In genomic region chr9:34457266-34458012, GRCh38 we compare ENCODE assay signal across 8 cellular contexts. TPM values are rescaled to one million over a fixed set of nuclear protein-coding genes. Genes with fewer than 3 reads are reported as not detected.
DNase-seq lines count a peak whose midpoint lies in the region; ATAC-seq and FAIRE-seq lines count a peak whose summit lies in the region.

No MANE protein-coding gene starts in this region.

- peak overlapping the region; percentile 72 to 88 (median 82) for H3K9ac ChIP-seq in BLaER1 treated with 17β-estradiol and CSF1 and Interleukin-3, amounts not matched to agents 10 nM and 100 nM

- peak overlapping the region; percentile 75 for H3K27ac Mint-ChIP-seq in T-helper 1 cell treated with Interleukin-12 subunit alpha and Interleukin-12 subunit beta and Interleukin-4 antibody, amounts not matched to agents 30 μg/mL and 1 μg/mL, for 36 hours
- peak overlapping the region; percentile 75 for H3K27ac Mint-ChIP-seq in dendritic cell treated with granulocyte-macrophage colony-stimulating factor and Interleukin-4, amounts not matched to agents 40 ng/mL and 50 ng/mL, for 4 days

- H3K27me3 Mint-ChIP-seq in T-helper 1 cell treated with Interleukin-12 subunit alpha and Interleukin-12 subunit beta and Interleukin-4 antibody, amounts not matched to agents 30 μg/mL and 1 μg/mL, for 36 hours (ENCODE audit: low read depth) = peaks cover 21% of the 10 kb centered on the region
- H3K27me3 Mint-ChIP-seq in dendritic cell treated with granulocyte-macrophage colony-stimulating factor and Interleukin-4, amounts not matched to agents 40 ng/mL and 50 ng/mL, for 4 days = peaks cover 32% of the 10 kb centered on the region

- no peaks in the 10 kb centered on the region for H3K36me3 Mint-ChIP-seq in T-helper 1 cell treated with Interleukin-12 subunit alpha and Interleukin-12 subunit beta and Interleukin-4 antibody, amounts not matched to agents 30 μg/mL and 1 μg/mL, for 36 hours (ENCODE audit: low read depth)
- peaks cover 7% of the 10 kb centered on the region for H3K36me3 Mint-ChIP-seq in dendritic cell treated with granulocyte-macrophage colony-stimulating factor and Interleukin-4, amounts not matched to agents 40 ng/mL and 50 ng/mL, for 4 days (ENCODE audit: low read depth)

- peaks cover 50 to 73% (median 62%) of the 10 kb centered on the region in 10 experiments for H3K4me1 ChIP-seq in BLaER1 treated with 17β-estradiol and CSF1 and Interleukin-3, amounts not matched to agents 10 nM and 100 nM
- peaks cover 0 to 6% of the 10 kb centered on the region in 2 donors for H3K4me1 ChIP-seq in small intestine (ENCODE audit: control insufficient read depth in 2 of 2, insufficient read depth in 1 of 2, low read depth in 1 of 2, low read length in 1 of 2)

- H3K36me3 ChIP-seq in BLaER1 treated with 17β-estradiol and CSF1 and Interleukin-3, amounts not matched to agents 10 nM and 100 nM = peaks cover 0 to 4% (median 0%) of the 10 kb centered on the region in 11 experiments; a peak in 5 of 22 replicates
- no peaks in the 10 kb centered on the region for H3K36me3 ChIP-seq in small intestine (ENCODE audit: control insufficient read depth in 2 of 2, insufficient read depth in 2 of 2, low read length in 2 of 2)

- no peaks in the 10 kb centered on the region for H3K27me3 ChIP-seq in BLaER1 treated with 17β-estradiol and CSF1 and Interleukin-3, amounts not matched to agents 10 nM and 100 nM
- H3K27me3 ChIP-seq in small intestine (ENCODE audit: control insufficient read depth in 2 of 2, insufficient read depth in 2 of 2, low read length in 2 of 2) = no peaks in the 10 kb centered on the region

- no peak for FAIRE-seq in small intestine (lab: Jason Lieb, UNC)

- H4K20me1 ChIP-seq in BLaER1 treated with 17β-estradiol and CSF1 and Interleukin-3, amounts not matched to agents 10 nM and 100 nM = peaks cover 15 to 54% (median 48%) of the 10 kb centered on the region in 11 experiments; a peak in 21 of 22 replicates

- WGBS in small intestine, 3 donors = 14 to 16% (median 15%) methylated on average over 44 to 48 of the region's 48 CpGs

- H3K4me2 ChIP-seq in BLaER1 treated with 17β-estradiol and CSF1 and Interleukin-3, amounts not matched to agents 10 nM and 100 nM = peak overlapping the region; percentile 94 to 99 (median 98)

- H3K4me1 Mint-ChIP-seq in T-helper 1 cell treated with Interleukin-12 subunit alpha and Interleukin-12 subunit beta and Interleukin-4 antibody, amounts not matched to agents 30 μg/mL and 1 μg/mL, for 36 hours (ENCODE audit: low read depth) = peaks cover 44% of the 10 kb centered on the region
- peaks cover 54% of the 10 kb centered on the region for H3K4me1 Mint-ChIP-seq in dendritic cell treated with granulocyte-macrophage colony-stimulating factor and Interleukin-4, amounts not matched to agents 40 ng/mL and 50 ng/mL, for 4 days (ENCODE audit: low read depth)

- no peaks in the 10 kb centered on the region for H3K9me3 ChIP-seq in BLaER1 treated with 17β-estradiol and CSF1 and Interleukin-3, amounts not matched to agents 10 nM and 100 nM (replicated peaks in 1 of 11)
- H3K9me3 ChIP-seq in small intestine (ENCODE audit: control insufficient read depth, low read depth) = no peaks in the 10 kb centered on the region

- DNase-seq in HPDE6-E6E7 (ENCODE audit: extremely low spot score) (peak; percentile 54), kidney tubule cell (ENCODE audit: low spot score) (peak; percentile 83), small intestine (peak; percentile 39), NCI-H187 treated with DMSO at 0.1 percent for 48 hours (lab: John Stamatoyannopoulos, UW) (no peak)

- peak overlapping the region; percentile 10 to 86 (median 75); a peak in 19 of 22 replicates for H3K27ac ChIP-seq in BLaER1 treated with 17β-estradiol and CSF1 and Interleukin-3, amounts not matched to agents 10 nM and 100 nM
- H3K27ac ChIP-seq in small intestine (ENCODE audit: low read depth in 1 of 2, low read length in 1 of 2) = peak overlapping the region in 1 of 2 donors; percentile 56

- peak overlapping the region; percentile 65 to 83 (median 76) for H3K4me3 ChIP-seq in BLaER1 treated with 17β-estradiol and CSF1 and Interleukin-3, amounts not matched to agents 10 nM and 100 nM
- peak overlapping the region; percentile 64 to 67 for H3K4me3 ChIP-seq in small intestine (ENCODE audit: low read depth in 1 of 2, low read length in 2 of 2)

- peak overlapping the region; percentile 92 for H3K4me3 Mint-ChIP-seq in T-helper 1 cell treated with Interleukin-12 subunit alpha and Interleukin-12 subunit beta and Interleukin-4 antibody, amounts not matched to agents 30 μg/mL and 1 μg/mL, for 36 hours
- peak overlapping the region; percentile 82 for H3K4me3 Mint-ChIP-seq in dendritic cell treated with granulocyte-macrophage colony-stimulating factor and Interleukin-4, amounts not matched to agents 40 ng/mL and 50 ng/mL, for 4 days

- no peak for ATAC-seq in HG03095 (IDR thresholded peaks at IDR 0.05; ENCODE audit: unreplicated experiment)

- intact Hi-C loops in dendritic cell treated with granulocyte-macrophage colony-stimulating factor and Interleukin-4, amounts not matched to agents 40 ng/mL and 50 ng/mL, for 4 days (cut with micrococcal nuclease) = loop anchor here (1.0 kb wide), 2 partner anchors 62 to 155 kb away; partner anchors contain the start of gene RPP25L

- no peaks in the 10 kb centered on the region for H3K9me3 Mint-ChIP-seq in T-helper 1 cell treated with Interleukin-12 subunit alpha and Interleukin-12 subunit beta and Interleukin-4 antibody, amounts not matched to agents 30 μg/mL and 1 μg/mL, for 36 hours
- no peaks in the 10 kb centered on the region for H3K9me3 Mint-ChIP-seq in dendritic cell treated with granulocyte-macrophage colony-stimulating factor and Interleukin-4, amounts not matched to agents 40 ng/mL and 50 ng/mL, for 4 days

RNA-seq across cellular contexts. Expression of gene FAM219A, which starts 0.9 kb away (rescaled TPM):
- polyA plus RNA-seq in small intestine = 1 to 10 TPM; 2.7 to 9.0 (median 3.8) TPM

RNA-seq across cellular contexts. Expression of gene DNAI1, which starts 1.2 kb away (rescaled TPM):
- not detected for polyA plus RNA-seq in small intestine
